In genomic region chr16:89366561-89367537, GRCh38 we compare ENCODE assay signal across 13 cellular contexts.
DNase-seq lines count a peak whose midpoint lies in the region; ATAC-seq and TF ChIP-seq lines count a peak whose summit lies in the region.
"Had no signal": no experiment of that assay in that cellular context is flagged by ENCODE, and none has a peak within 500 bp of the region (broad histone marks: within the 10 kb centered on the region; RNA-seq: fewer than 3 reads in every experiment).

No MANE protein-coding gene starts in this region.

- H3K4me3 ChIP-seq in epithelial cell of esophagus (ENCODE audit: low read length) = no peak overlapping the region
- H3K4me3 ChIP-seq in trophoblast cell (ENCODE audit: low read depth, low read length) = no peak overlapping the region
- H3K4me3 ChIP-seq: MG63 had no signal

- TF ChIP-seq CTCF in epithelial cell of esophagus (IDR thresholded peaks at IDR 0.05; ENCODE audit: insufficient read depth, low read depth, low read length, missing control alignments) = no peak

- H3K36me3 ChIP-seq in trophoblast cell (ENCODE audit: control insufficient read depth in 1 of 2, insufficient read depth in 2 of 2, low read length in 2 of 2) = peaks cover under 1 to 5% of the 10 kb centered on the region in 2 experiments
- H3K36me3 ChIP-seq: MG63 had no signal

- no peak overlapping the region for H2BK5ac ChIP-seq in trophoblast cell (ENCODE audit: low read depth, low read length, poor library complexity)

- no peaks in the 10 kb centered on the region for H3K9me3 Mint-ChIP-seq in activated T-cell treated with anti-CD3 and anti-CD28 coated beads, Interleukin-2, amount 50 U/mL, for 72 hours
- no peaks in the 10 kb centered on the region for H3K9me3 Mint-ChIP-seq in activated T-cell treated with anti-CD3 and anti-CD28 coated beads, Interleukin-2, amount 50 U/mL, for 4 hours

- no peak overlapping the region for H2BK120ac ChIP-seq in trophoblast cell (ENCODE audit: insufficient read depth, low read length, poor library complexity)

- H2AK5ac ChIP-seq in trophoblast cell (ENCODE audit: low read length) = no peak overlapping the region

- H3K18ac ChIP-seq in trophoblast cell (ENCODE audit: low read length) = no peak overlapping the region

- no peaks in the 10 kb centered on the region for H3K9me3 ChIP-seq in trophoblast cell (ENCODE audit: insufficient read depth, low read depth, low read length)
- H3K9me3 ChIP-seq: MG63 had no signal

- no peaks in the 10 kb centered on the region for H3K27me3 ChIP-seq in trophoblast cell (ENCODE audit: insufficient read depth, low read length)
- H3K27me3 ChIP-seq: MG63 had no signal

- no peak overlapping the region for H2AFZ ChIP-seq in trophoblast cell (ENCODE audit: insufficient read depth, low read length, poor library complexity)

- peaks cover 94% of the 10 kb centered on the region for H3K4me1 Mint-ChIP-seq in activated T-cell treated with anti-CD3 and anti-CD28 coated beads, Interleukin-2, amount 50 U/mL, for 72 hours (ENCODE audit: low read depth)
- peaks cover 84% of the 10 kb centered on the region for H3K4me1 Mint-ChIP-seq in activated T-cell treated with anti-CD3 and anti-CD28 coated beads, Interleukin-2, amount 50 U/mL, for 4 hours (ENCODE audit: low read depth)

- ATAC-seq in activated T-cell treated with anti-CD3 and anti-CD28 coated beads, Interleukin-2, amount 50 U/mL, for 72 hours (replicated peaks in 1 of 2) = no peak
- no peak for ATAC-seq in activated T-cell treated with anti-CD3 and anti-CD28 coated beads, Interleukin-2, amount 50 U/mL, for 4 hours
- ATAC-seq in left lobe of liver = no peak

- H4K12ac ChIP-seq in trophoblast cell (ENCODE audit: low read depth, low read length) = no peak overlapping the region

- no CpG with 5 or more reads among the region's 37 CpGs for WGBS in trophoblast cell (ENCODE audit: extremely low coverage, insufficient coverage, insufficient read length)

- no peak overlapping the region for H2BK12ac ChIP-seq in trophoblast cell (ENCODE audit: low read length)

- H3K4me1 ChIP-seq in trophoblast cell (ENCODE audit: control insufficient read depth in 1 of 2, insufficient read depth in 2 of 2, low read length in 2 of 2) = peaks cover 26 to 45% of the 10 kb centered on the region in 2 experiments

- peak overlapping the region; percentile 67 for H3K4ac ChIP-seq in trophoblast cell (ENCODE audit: low read depth, low read length)

- H3K4me2 ChIP-seq in trophoblast cell (ENCODE audit: low read length) = no peak overlapping the region

- H3K79me1 ChIP-seq in trophoblast cell (ENCODE audit: low read length) = peaks cover 7% of the 10 kb centered on the region

- H3K23ac ChIP-seq in trophoblast cell (ENCODE audit: low read length) = no peak overlapping the region

- H3K27ac Mint-ChIP-seq in activated T-cell treated with anti-CD3 and anti-CD28 coated beads, Interleukin-2, amount 50 U/mL, for 72 hours = peak overlapping the region; percentile 60

- H3K36me3 Mint-ChIP-seq in activated T-cell treated with anti-CD3 and anti-CD28 coated beads, Interleukin-2, amount 50 U/mL, for 72 hours (ENCODE audit: insufficient read depth in 2 of 2) = peaks cover 0 to 4% of the 10 kb centered on the region in 2 donors
- peaks cover 8% of the 10 kb centered on the region for H3K36me3 Mint-ChIP-seq in activated T-cell treated with anti-CD3 and anti-CD28 coated beads, Interleukin-2, amount 50 U/mL, for 4 hours (ENCODE audit: insufficient read depth)

- no peak overlapping the region for H3K9ac ChIP-seq in trophoblast cell (ENCODE audit: low read length)

- no peak overlapping the region for H3K14ac ChIP-seq in trophoblast cell (ENCODE audit: low read length)

- no peak overlapping the region for H3K27ac ChIP-seq in trophoblast cell (ENCODE audit: low read depth, low read length)

- H3K4me3 Mint-ChIP-seq in activated T-cell treated with anti-CD3 and anti-CD28 coated beads, Interleukin-2, amount 50 U/mL, for 72 hours = peak overlapping the region in 1 of 2 donors; percentile 20
- H3K4me3 Mint-ChIP-seq in activated T-cell treated with anti-CD3 and anti-CD28 coated beads, Interleukin-2, amount 50 U/mL, for 4 hours = no peak overlapping the region

- no peaks in the 10 kb centered on the region for H3K27me3 Mint-ChIP-seq in activated T-cell treated with anti-CD3 and anti-CD28 coated beads, Interleukin-2, amount 50 U/mL, for 72 hours (ENCODE audit: low read depth)
- no peaks in the 10 kb centered on the region for H3K27me3 Mint-ChIP-seq in activated T-cell treated with anti-CD3 and anti-CD28 coated beads, Interleukin-2, amount 50 U/mL, for 4 hours (ENCODE audit: low read depth)

- peaks cover 27% of the 10 kb centered on the region for H3K79me2 ChIP-seq in trophoblast cell (ENCODE audit: control insufficient read depth, insufficient read depth, low read length, poor library complexity)

- H4K8ac ChIP-seq in trophoblast cell (ENCODE audit: low read depth, low read length) = no peak overlapping the region

- H4K91ac ChIP-seq in trophoblast cell (ENCODE audit: low read depth, low read length) = no peak overlapping the region

- DNase-seq in activated T-cell treated with anti-CD3 and anti-CD28 coated beads, Interleukin-2, amount 50 U/mL, for 72 hours = no peak
- DNase-seq in activated T-cell treated with anti-CD3 and anti-CD28 coated beads, Interleukin-2, amount 50 U/mL, for 4 hours = no peak
- DNase-seq in M059J (ENCODE audit: low read depth) (peak; percentile 29), epithelial cell of esophagus (ENCODE audit: low read depth) (peak; percentile 91), trophoblast cell (no peak), left lobe of liver (ENCODE audit: low spot score) (no peak), NCI-H2029 treated with DMSO at 0.1 percent for 48 hours (lab: John Stamatoyannopoulos, UW) (no peak), COR-L47 (lab: John Stamatoyannopoulos, UW) (no peak)
- DNase-seq: activated CD4-positive, alpha-beta T cell treated with anti-CD3 and anti-CD28 coated beads, Interleukin-2, amount 50 U/mL, for 4 hours; AML-193; MG63; stimulated activated CD4-positive, alpha-beta T cell treated with anti-CD3 and anti-CD28 coated beads, Interleukin-4, amount 100 ng/mL, for 24 hours; stimulated activated naive CD4-positive, alpha-beta T cell had no signal

Comparison
In these comparisons a context has a peak if more than half of its experiments do, and no peak if none do; other contexts are left out.
1. DNase-seq: peak in M059J (single experiment) and epithelial cell of esophagus (single experiment); none in activated T-cell treated with anti-CD3 and anti-CD28 coated beads, Interleukin-2, amount 50 U/mL, for 72 hours (0 of 2), activated T-cell treated with anti-CD3 and anti-CD28 coated beads, Interleukin-2, amount 50 U/mL, for 4 hours (single experiment), trophoblast cell (0 of 2), left lobe of liver (single experiment), NCI-H2029 treated with DMSO at 0.1 percent for 48 hours (single experiment) and COR-L47 (single experiment).